In genomic region chr12:124273630-124274029, GRCh38 we compare ENCODE assay signal across 8 cellular contexts. TPM values are rescaled to one million over a fixed set of nuclear protein-coding genes. Genes with fewer than 3 reads are reported as not detected.
A peak's percentile ranks its signal among the peaks of the same experiment; 100 is the strongest.
DNase-seq lines count a peak whose midpoint lies in the region; ATAC-seq and TF ChIP-seq lines count a peak whose summit lies in the region.

No MANE protein-coding gene starts in this region.

- H3K4me1 Mint-ChIP-seq in nephron progenitor cell = peaks cover 24% of the 10 kb centered on the region

- no peak overlapping the region for H3K27ac Mint-ChIP-seq in nephron progenitor cell

- H3K27me3 Mint-ChIP-seq in nephron progenitor cell (ENCODE audit: low read depth, poor library complexity) = peaks cover 20% of the 10 kb centered on the region

- peak; percentile 76 for ATAC-seq in GM18498 (IDR thresholded peaks at IDR 0.05; ENCODE audit: unreplicated experiment)
- ATAC-seq in GM21528 (IDR thresholded peaks at IDR 0.05; ENCODE audit: low FRiP score, unreplicated experiment) = no peak
- ATAC-seq in GM21515 (IDR thresholded peaks at IDR 0.05; ENCODE audit: unreplicated experiment) = no peak

- peaks cover 16% of the 10 kb centered on the region for H3K9me3 Mint-ChIP-seq in nephron progenitor cell

- no peak for TF ChIP-seq CTCF in nephron progenitor cell (IDR thresholded peaks at IDR 0.05)

- DNase-seq in AML-193 (lab: John Stamatoyannopoulos, UW) = peak; percentile 26 to 32
- DNase-seq in HK-2 (ENCODE audit: unreplicated experiment) = peak; percentile 77
- DNase-seq in SK-N-DZ (ENCODE audit: low spot score) = peak; percentile 77
- peak; percentile 62 for DNase-seq in hepatic stellate cell (ENCODE audit: low spot score)
- no peak for DNase-seq in nephron progenitor cell

- H3K4me3 Mint-ChIP-seq in nephron progenitor cell = no peak overlapping the region

- no peaks in the 10 kb centered on the region for H3K36me3 Mint-ChIP-seq in nephron progenitor cell (ENCODE audit: low read depth)

RNA-seq across cellular contexts. Expression of gene RFLNA, which starts 21.3 kb away (rescaled TPM):
- 2.3 and 2.8 TPM in 2 replicates for polyA plus RNA-seq in SK-N-DZ (2014; cell fraction: cytosol; rRNA removed)
- 3.5 and 4.8 TPM in 2 replicates for polyA plus RNA-seq in SK-N-DZ (2014; cell fraction: nucleus; rRNA removed)
